In the genomic region with DNA sequence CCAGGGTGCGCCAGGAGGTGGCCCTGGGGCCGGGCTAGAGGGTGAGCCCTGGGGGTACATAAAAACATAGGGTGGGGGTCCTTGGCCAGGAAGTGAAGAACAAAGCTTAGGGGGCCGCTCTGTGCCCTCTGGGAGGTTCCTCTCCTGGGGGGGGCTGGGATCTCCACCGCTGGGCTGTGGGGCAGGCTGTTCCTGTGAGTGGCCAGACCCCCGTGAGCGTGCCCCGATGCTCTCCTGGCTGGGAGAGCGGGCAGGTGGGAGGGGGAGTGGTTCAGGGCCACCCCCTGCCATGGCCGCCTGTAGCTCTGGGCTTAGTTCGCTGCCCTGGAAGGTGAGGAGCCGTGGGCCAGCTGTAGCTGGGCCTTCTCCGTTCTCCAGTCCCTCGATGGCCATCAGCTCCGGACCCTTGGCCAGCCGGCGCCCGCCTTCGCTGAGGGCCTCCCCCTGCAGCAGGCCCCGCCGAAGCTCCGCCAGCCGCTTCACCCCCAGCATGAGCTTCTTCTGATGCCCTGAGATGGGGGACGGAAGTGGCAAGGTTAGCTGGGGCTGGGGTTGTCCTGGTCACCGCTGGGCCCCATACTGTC, we compare ENCODE assay signal across 20 cellular contexts.
"Had no signal": no experiment of that assay in that cellular context is flagged by ENCODE, and none has a peak within 500 bp of the region (broad histone marks: within the 10 kb centered on the region; RNA-seq: fewer than 3 reads in every experiment).

No MANE protein-coding gene starts in this region.

- ATAC-seq: activated CD8-positive, alpha-beta T cell treated with anti-CD3 and anti-CD28 coated beads, Interleukin-2, amount 10 ng/mL, durations not matched to agents 7 days and 5 days; left lung had no signal

- H3K4me3 ChIP-seq: left lung had no signal

- DNase-seq: activated B cell treated with CpG ODN at 0.5 μM for 24 hours; activated CD4-positive, alpha-beta T cell treated with anti-CD3 and anti-CD28 coated beads, Interleukin-2, amount 10 ng/mL, durations not matched to agents 24 days and 14 days; activated CD8-positive, alpha-beta T cell treated with anti-CD3 and anti-CD28 coated beads, Interleukin-2, amount 10 ng/mL, durations not matched to agents 7 days and 5 days; activated naive CD4-positive, alpha-beta T cell treated with anti-CD3 and anti-CD28 coated beads for 36 hours; activated T-cell treated with anti-CD3 and anti-CD28 coated beads, Interleukin-2, amount 50 U/mL, for 24 hours; aorta; dermis blood vessel endothelial cell; foreskin melanocyte; hypothalamus; nephron progenitor cell; occipital lobe; posterior cingulate gyrus; retina; stimulated activated CD4-positive, alpha-beta T cell treated with anti-CD3 and anti-CD28 coated beads, Interleukin-12 subunit alpha, Interleukin-12 subunit beta, amount 100 ng/mL, for 4 hours; stimulated activated CD4-positive, alpha-beta T cell treated with anti-CD3 and anti-CD28 coated beads, Interleukin-1b, Interleukin-23, amount 100 ng/mL, for 48 hours; stimulated activated CD8-positive, alpha-beta memory T cell treated with anti-CD3 and anti-CD28 coated beads, Interleukin-4, amount 100 ng/mL, for 48 hours; stimulated activated naive CD4-positive, alpha-beta T cell; T-helper 1 cell; T-helper 9 cell had no signal

- H3K9me3 ChIP-seq: left lung had no signal

- H3K27ac ChIP-seq: left lung had no signal

- H3K27me3 ChIP-seq: left lung had no signal
